23 cellular contexts compared by ENCODE assay signal in the genomic region with DNA sequence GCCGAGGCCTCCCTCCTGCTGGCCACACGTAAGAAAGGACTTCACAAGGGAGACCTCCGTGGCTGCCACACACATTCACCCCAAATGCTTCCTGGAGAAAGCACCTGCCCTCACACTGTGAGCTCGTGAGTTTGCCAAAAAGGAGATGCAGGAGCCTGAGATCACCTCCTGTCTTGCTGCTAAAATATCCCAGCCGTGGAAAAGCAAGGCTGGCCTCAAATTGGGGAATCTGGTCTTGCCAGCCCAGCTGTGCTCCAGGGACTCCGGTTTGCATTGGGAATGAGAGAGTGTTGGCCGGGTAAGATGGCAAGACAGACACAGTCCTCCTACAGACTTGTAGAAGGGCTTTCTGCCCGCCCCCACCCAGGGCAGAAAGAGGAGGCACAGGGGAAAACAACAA. TPM values are rescaled to one million over a fixed set of nuclear protein-coding genes. Genes with fewer than 3 reads are reported as not detected.
DNase-seq lines count a peak whose midpoint lies in the region; ATAC-seq and TF ChIP-seq lines count a peak whose summit lies in the region.
"Had no signal": no experiment of that assay in that cellular context is flagged by ENCODE, and none has a peak within 500 bp of the region (broad histone marks: within the 10 kb centered on the region; RNA-seq: fewer than 3 reads in every experiment).

No MANE protein-coding gene starts in this region.

- H3K36me3 ChIP-seq in BLaER1: no peaks in the 10 kb centered on the region
- H3K36me3 ChIP-seq: BE2C had no signal

- H3K4me2 ChIP-seq in BLaER1: peak overlapping the region; percentile 80; the same call in 1 of the 2 replicates
- H3K4me2 ChIP-seq: A549 had no signal

- ATAC-seq in T-cell (replicated peaks in 1 of 4): no peak
- ATAC-seq: CD8-positive, alpha-beta T cell; GM12878 had no signal

- in situ Hi-C loops in G401 (cut with HindIII; ENCODE audit: low sequenced_read_pairs): no loop called here

- peaks cover 69% of the 10 kb centered on the region for H3K4me1 ChIP-seq in BLaER1
- H3K4me1 ChIP-seq: BE2C, Caco-2 had no signal

- H3K9me3 Mint-ChIP-seq in glutamatergic neuron (ENCODE audit: unreplicated experiment) (peaks cover 4% of the 10 kb centered on the region), T-cell (no peaks in the 10 kb centered on the region)
- H3K9me3 Mint-ChIP-seq: CD4-positive, CD25-positive, alpha-beta regulatory T cell; CD8-positive, alpha-beta T cell had no signal

- peaks cover 64% of the 10 kb centered on the region for H3K4me1 Mint-ChIP-seq in glutamatergic neuron (ENCODE audit: low read depth, unreplicated experiment)
- no peaks in the 10 kb centered on the region for H3K4me1 Mint-ChIP-seq in T-cell
- H3K4me1 Mint-ChIP-seq: CD4-positive, CD25-positive, alpha-beta regulatory T cell had no signal

- H3K4me3 Mint-ChIP-seq in glutamatergic neuron (ENCODE audit: unreplicated experiment) (peak overlapping the region; percentile 47), T-cell (no peak overlapping the region)
- H3K4me3 Mint-ChIP-seq: CD4-positive, CD25-positive, alpha-beta regulatory T cell; CD8-positive, alpha-beta T cell had no signal

- TF ChIP-seq CTCF in glutamatergic neuron (IDR thresholded peaks at IDR 0.05; ENCODE audit: partially characterized antibody, unreplicated experiment): no peak

- CTCF ChIA-PET in T-cell (lab: Charles Lee): no interaction called here

- POLR2A ChIA-PET in T-cell (lab: Charles Lee): no interaction called here

- no peaks in the 10 kb centered on the region for H3K9me3 ChIP-seq in BLaER1
- H3K9me3 ChIP-seq: A549, BE2C, Caco-2 had no signal

- peaks cover 6% of the 10 kb centered on the region; the same call in 1 of the 2 replicates for H4K20me1 ChIP-seq in BLaER1

- H3K27ac ChIP-seq in BLaER1: no peak overlapping the region
- H3K27ac ChIP-seq in angular gyrus (ENCODE audit: low read depth, low read length): peak overlapping the region; percentile 60
- H3K27ac ChIP-seq: A549, C4-2B had no signal

- H3K27me3 ChIP-seq in BLaER1: peaks cover 24% of the 10 kb centered on the region

- peaks cover 13% of the 10 kb centered on the region for H3K27me3 Mint-ChIP-seq in glutamatergic neuron (ENCODE audit: unreplicated experiment)
- H3K27me3 Mint-ChIP-seq in T-cell: peaks cover 36 to 72% of the 10 kb centered on the region in 2 donors

- no peak overlapping the region for H3K27ac Mint-ChIP-seq in glutamatergic neuron (ENCODE audit: unreplicated experiment)
- no peak overlapping the region for H3K27ac Mint-ChIP-seq in T-cell
- H3K27ac Mint-ChIP-seq: CD8-positive, alpha-beta T cell had no signal

- H3K9ac ChIP-seq in BLaER1: no peak overlapping the region

- DNase-seq in G401 (ENCODE audit: low spot score): peak; percentile 75
- DNase-seq in glutamatergic neuron: no peak
- no peak for DNase-seq in activated T-cell treated with anti-CD3 and anti-CD28 coated beads, Interleukin-2, amount 50 U/mL, for 48 hours
- no peak for DNase-seq in T-cell
- DNase-seq in ureter (ENCODE audit: low spot score): no peak
- no peak for DNase-seq in activated effector memory CD4-positive, alpha-beta T cell treated with anti-CD3 and anti-CD28 coated beads, Interleukin-2, amount 50 U/mL, for 16 hours
- DNase-seq: 8988T; ACHN; AML-193; BE2C; Caco-2; CD4-positive, CD25-positive, alpha-beta regulatory T cell; DMS153; DND-41; GDM1; GOT3; HCEC 1CT had no signal

- H3K36me3 Mint-ChIP-seq in glutamatergic neuron (ENCODE audit: unreplicated experiment) (no peaks in the 10 kb centered on the region), T-cell (no peaks in the 10 kb centered on the region)
- H3K36me3 Mint-ChIP-seq: CD4-positive, CD25-positive, alpha-beta regulatory T cell; CD8-positive, alpha-beta T cell had no signal

- no peak overlapping the region for H3K4me3 ChIP-seq in BLaER1
- H3K4me3 ChIP-seq: A549, GM12878 had no signal

RNA-seq across cellular contexts. Expression of a gene that starts 13.8 kb away (rescaled TPM):
- total RNA-seq in G401 (2014; rRNA removed; shearing (Covaris generic)): not detected in 2 replicates
- total RNA-seq in glutamatergic neuron (ENCODE audit: unreplicated experiment): 110 TPM
- total RNA-seq in T-cell: not detected
- total RNA-seq in ureter: 2.4 TPM
- total RNA-seq: CD4-positive, CD25-positive, alpha-beta regulatory T cell; CD8-positive, alpha-beta T cell; GM12878 had no signal

Comparison
In these comparisons a context has a peak if more than half of its experiments do, and no peak if none do; other contexts are left out.
1. RNA of a gene that starts 13.8 kb away (total RNA-seq): 110 TPM in glutamatergic neuron (single experiment); 2.4 TPM in ureter (single experiment), not detected in G401 and not detected in T-cell; every median in the first group is over 10 times any median in the second.